ENCODE assay signal across 33 cellular contexts in genomic region chr2:236874866-236875481, GRCh38.
DNase-seq lines count a peak whose midpoint lies in the region; ATAC-seq, FAIRE-seq and TF ChIP-seq lines count a peak whose summit lies in the region.
"Had no signal": no experiment of that assay in that cellular context is flagged by ENCODE, and none has a peak within 500 bp of the region (broad histone marks: within the 10 kb centered on the region; RNA-seq: fewer than 3 reads in every experiment).

No MANE protein-coding gene starts in this region.

- H3K18ac ChIP-seq in trophoblast cell (ENCODE audit: low read length), result peak overlapping the region; percentile 12

- H3K4me3 ChIP-seq in trophoblast cell (ENCODE audit: low read depth, low read length) (no peak overlapping the region), HepG2 (replicated peaks in 1 of 3; ENCODE audit: insufficient read depth in 1 of 3, low read depth in 2 of 3, low read length in 3 of 3) (no peak overlapping the region)
- H3K4me3 ChIP-seq: MG63, ovary, testis, uterus had no signal

- H3K9me3 Mint-ChIP-seq in glutamatergic neuron (ENCODE audit: unreplicated experiment), result peaks cover 6% of the 10 kb centered on the region
- H3K9me3 Mint-ChIP-seq: activated naive CD4-positive, alpha-beta T cell treated with anti-CD3 and anti-CD28 coated beads, Interleukin-2, amount 50 U/mL, for 24 hours; activated T-helper 2 cell treated with anti-CD3 and anti-CD28 coated beads, Interferon-gamma antibody, Interleukin-2, Interleukin-4, amounts not matched to agents 10 μg/mL and 5 μg/mL and 100 μg/mL, durations not matched to agents 14 hours and 24 hours and 36 hours; CD4-positive, CD25-positive, alpha-beta regulatory T cell; natural killer cell treated with Interleukin-12 subunit alpha and Interleukin-12 subunit beta and Interleukin-15 and Interleukin-18, amount 100 ng/mL, for 72 hours had no signal

- H4K8ac ChIP-seq in trophoblast cell (ENCODE audit: low read depth, low read length), result peak overlapping the region; percentile 31

- H3K27me3 Mint-ChIP-seq in glutamatergic neuron (ENCODE audit: unreplicated experiment), result peaks cover 2% of the 10 kb centered on the region
- H3K27me3 Mint-ChIP-seq: activated naive CD4-positive, alpha-beta T cell treated with anti-CD3 and anti-CD28 coated beads, Interleukin-2, amount 50 U/mL, for 24 hours had no signal

- peak overlapping the region; percentile 80 for H2BK5ac ChIP-seq in trophoblast cell (ENCODE audit: low read depth, low read length, poor library complexity)

- peak overlapping the region; percentile 42 for H3K27ac Mint-ChIP-seq in glutamatergic neuron (ENCODE audit: unreplicated experiment)
- H3K27ac Mint-ChIP-seq: activated naive CD4-positive, alpha-beta T cell treated with anti-CD3 and anti-CD28 coated beads, Interleukin-2, amount 50 U/mL, for 24 hours; activated T-helper 2 cell treated with anti-CD3 and anti-CD28 coated beads, Interferon-gamma antibody, Interleukin-2, Interleukin-4, amounts not matched to agents 10 μg/mL and 5 μg/mL and 100 μg/mL, durations not matched to agents 14 hours and 24 hours and 36 hours; CD4-positive, CD25-positive, alpha-beta regulatory T cell; natural killer cell treated with Interleukin-12 subunit alpha and Interleukin-12 subunit beta and Interleukin-15 and Interleukin-18, amount 100 ng/mL, for 72 hours had no signal

- H4K12ac ChIP-seq in trophoblast cell (ENCODE audit: low read depth, low read length), result no peak overlapping the region

- peak overlapping the region; percentile 74 for H2BK12ac ChIP-seq in trophoblast cell (ENCODE audit: low read length)

- no peaks in the 10 kb centered on the region for H3K9me3 ChIP-seq in trophoblast cell (ENCODE audit: insufficient read depth, low read depth, low read length)
- H3K9me3 ChIP-seq in HepG2 (ENCODE audit: low read length), result no peaks in the 10 kb centered on the region
- H3K9me3 ChIP-seq: MG63, ovary, testis, uterus had no signal

- H2AK5ac ChIP-seq in trophoblast cell (ENCODE audit: low read length), result peak overlapping the region; percentile 11

- H2BK120ac ChIP-seq in trophoblast cell (ENCODE audit: insufficient read depth, low read length, poor library complexity), result peak overlapping the region; percentile 40

- no peak overlapping the region for H3K4ac ChIP-seq in trophoblast cell (ENCODE audit: low read depth, low read length)

- in situ Hi-C loops in HepG2 (cut with HindIII; ENCODE audit: extremely low pct_ligation_motif_present, low pct_unique_long_range_greater_than_20kb), result no loop called here

- H3K79me2 ChIP-seq in trophoblast cell (ENCODE audit: control insufficient read depth, insufficient read depth, low read length, poor library complexity), result no peaks in the 10 kb centered on the region
- no peaks in the 10 kb centered on the region for H3K79me2 ChIP-seq in HepG2 (ENCODE audit: insufficient read depth, low read length)

- no peaks in the 10 kb centered on the region for H3K36me3 ChIP-seq in trophoblast cell (ENCODE audit: control insufficient read depth in 1 of 2, insufficient read depth in 2 of 2, low read length in 2 of 2)
- no peaks in the 10 kb centered on the region for H3K36me3 ChIP-seq in HepG2 (replicated peaks in 1 of 2; ENCODE audit: control insufficient read depth in 1 of 2, insufficient read depth in 2 of 2, low read length in 2 of 2)
- H3K36me3 ChIP-seq: MG63, ovary, uterus had no signal

- POLR2A ChIA-PET in HepG2 (lab: Yijun Ruan, JAX), result no interaction called here

- TF ChIP-seq POLR2A in HepG2 (IDR thresholded peaks at IDR 0.05; ENCODE audit: insufficient read depth in 1 of 2, low read depth in 2 of 2, low read length in 2 of 2), result no peak

- peaks cover 26% of the 10 kb centered on the region for H3K79me1 ChIP-seq in trophoblast cell (ENCODE audit: low read length)

- DNase-seq in SIG-M5 treated with dmso at 0.1 percent for 504 hours (lab: John Stamatoyannopoulos, UW; ENCODE audit: unreplicated experiment), result peak; percentile 2
- DNase-seq in SIG-M5 (lab: John Stamatoyannopoulos, UW), result no peak
- DNase-seq in NCI-H69 (lab: John Stamatoyannopoulos, UW), result peak; percentile 1
- DNase-seq in glutamatergic neuron, result no peak
- peak; percentile 64 to 82 for DNase-seq in trophoblast cell
- DNase-seq in HepG2 (ENCODE audit: low spot score), result no peak
- DNase-seq: activated CD4-positive, alpha-beta T cell treated with anti-CD3 and anti-CD28 coated beads for 1 hour; amygdala; CD4-positive, CD25-positive, alpha-beta regulatory T cell; effector CD8-positive, alpha-beta T cell; KBM-7; kidney glomerular epithelial cell; NCI-H1105; NCI-H187; NCI-H526 treated with DMSO at 0.1 percent for 48 hours; ovary; Right ventricle myocardium superior; stimulated activated CD4-positive, alpha-beta T cell treated with anti-CD3 and anti-CD28 coated beads, Interleukin-1b, Interleukin-23, amount 100 ng/mL, for 48 hours; stimulated activated naive CD4-positive, alpha-beta T cell treated with Interleukin-2 at 50 U/mL for 16 hours; testis; uterus had no signal

- peak overlapping the region; percentile 74 for H4K91ac ChIP-seq in trophoblast cell (ENCODE audit: low read depth, low read length)

- intact Hi-C loops in HepG2 (cut with micrococcal nuclease; ENCODE audit: unreplicated experiment), result no loop called here

- CTCF ChIA-PET in HepG2 (lab: Yijun Ruan, JAX; ENCODE audit: low intra/inter-chr PET ratio, low total read pairs), result no interaction called here

- no peak overlapping the region for H3K23ac ChIP-seq in trophoblast cell (ENCODE audit: low read length)

- peak overlapping the region; percentile 68 for H3K27ac ChIP-seq in trophoblast cell (ENCODE audit: low read depth, low read length)
- H3K27ac ChIP-seq in HepG2 (ENCODE audit: extremely low read length, insufficient read depth, low read length), result no peak overlapping the region
- H3K27ac ChIP-seq: ovary, testis, uterus had no signal

- H3K36me3 Mint-ChIP-seq in glutamatergic neuron (ENCODE audit: unreplicated experiment), result no peaks in the 10 kb centered on the region
- H3K36me3 Mint-ChIP-seq: activated naive CD4-positive, alpha-beta T cell treated with anti-CD3 and anti-CD28 coated beads, Interleukin-2, amount 50 U/mL, for 24 hours; CD4-positive, CD25-positive, alpha-beta regulatory T cell; natural killer cell treated with Interleukin-12 subunit alpha and Interleukin-12 subunit beta and Interleukin-15 and Interleukin-18, amount 100 ng/mL, for 72 hours had no signal

- no peaks in the 10 kb centered on the region for H4K20me1 ChIP-seq in HepG2 (ENCODE audit: insufficient read depth, low read length)

- ATAC-seq in GM21576 (IDR thresholded peaks at IDR 0.05; ENCODE audit: unreplicated experiment), result no peak
- ATAC-seq in HG03108 (IDR thresholded peaks at IDR 0.05; ENCODE audit: unreplicated experiment), result no peak
- ATAC-seq in HepG2, result no peak
- ATAC-seq: Panc1 had no signal

- no TSS peak for BruUV-seq in HepG2 (replicated peaks; lab: Mats Ljungman, UMichigan)

- no peak for FAIRE-seq in HepG2 (lab: Jason Lieb, UNC)
- FAIRE-seq: bronchial epithelial cell, GM18507, GM19239, H1, small intestine had no signal

- peak overlapping the region; percentile 12 for H3K4me3 Mint-ChIP-seq in glutamatergic neuron (ENCODE audit: unreplicated experiment)
- H3K4me3 Mint-ChIP-seq: activated naive CD4-positive, alpha-beta T cell treated with anti-CD3 and anti-CD28 coated beads, Interleukin-2, amount 50 U/mL, for 24 hours; CD4-positive, CD25-positive, alpha-beta regulatory T cell; natural killer cell treated with Interleukin-12 subunit alpha and Interleukin-12 subunit beta and Interleukin-15 and Interleukin-18, amount 100 ng/mL, for 72 hours had no signal

- H2AFZ ChIP-seq in trophoblast cell (ENCODE audit: insufficient read depth, low read length, poor library complexity), result no peak overlapping the region
- no peak overlapping the region for H2AFZ ChIP-seq in HepG2 (ENCODE audit: low read length)

- no peak overlapping the region for H3K9ac ChIP-seq in trophoblast cell (ENCODE audit: low read length)
- no peak overlapping the region for H3K9ac ChIP-seq in HepG2 (ENCODE audit: insufficient read depth, low read depth, low read length)

- TF ChIP-seq CTCF in glutamatergic neuron (IDR thresholded peaks at IDR 0.05; ENCODE audit: partially characterized antibody, unreplicated experiment) (no peak), HepG2 (CRISPR knock-in tag; IDR thresholded peaks at IDR 0.05) (no peak)

- peaks cover 22% of the 10 kb centered on the region for H3K4me1 Mint-ChIP-seq in glutamatergic neuron (ENCODE audit: low read depth, unreplicated experiment)
- H3K4me1 Mint-ChIP-seq: CD4-positive, CD25-positive, alpha-beta regulatory T cell had no signal

- peaks cover 25 to 27% of the 10 kb centered on the region in 2 experiments for H3K4me1 ChIP-seq in trophoblast cell (ENCODE audit: control insufficient read depth in 1 of 2, insufficient read depth in 2 of 2, low read length in 2 of 2)
- H3K4me1 ChIP-seq in HepG2 (ENCODE audit: insufficient read depth, low read length), result no peaks in the 10 kb centered on the region
- H3K4me1 ChIP-seq: testis, uterus had no signal

- WGBS in trophoblast cell (ENCODE audit: extremely low coverage, insufficient coverage, insufficient read length), result no CpG with 5 or more reads among the region's 3 CpGs
- 0% methylated on average over 3 of the region's 3 CpGs for WGBS in HepG2 (ENCODE audit: low lambda C conversion rate)

- H3K4me2 ChIP-seq in trophoblast cell (ENCODE audit: low read length) (no peak overlapping the region), HepG2 (ENCODE audit: low read depth, low read length) (no peak overlapping the region)

- no peak for TF ChIP-seq RAD21 in HepG2 (CRISPR knock-in tag; IDR thresholded peaks at IDR 0.05)

- peak overlapping the region; percentile 8 for H3K14ac ChIP-seq in trophoblast cell (ENCODE audit: low read length)

- H3K27me3 ChIP-seq in trophoblast cell (ENCODE audit: insufficient read depth, low read length) (no peaks in the 10 kb centered on the region), HepG2 (ENCODE audit: control insufficient read depth in 1 of 2, insufficient read depth in 2 of 2, low read length in 2 of 2) (no peaks in the 10 kb centered on the region)
- H3K27me3 ChIP-seq: MG63, ovary, testis, uterus had no signal

- TF ChIP-seq EP300 in HepG2 (IDR thresholded peaks at IDR 0.05; ENCODE audit: low read depth in 2 of 2, low read length in 2 of 2) (no peak), HepG2 (CRISPR knock-in tag; IDR thresholded peaks at IDR 0.05; ENCODE audit: borderline replicate concordance) (no peak)

TF ChIP-seq in HepG2, 621 proteins besides CTCF, POLR2A, EP300 and RAD21:
- no peak for TF ChIP-seq CC2D1A (CRISPR knock-in tag; IDR thresholded peaks at IDR 0.05)
- no peak for TF ChIP-seq THAP7 (CRISPR knock-in tag; IDR thresholded peaks at IDR 0.05)
- TF ChIP-seq RFXAP (CRISPR knock-in tag; IDR thresholded peaks at IDR 0.05; ENCODE audit: borderline replicate concordance), result no peak
- no peak for TF ChIP-seq ZFP36L2 (CRISPR knock-in tag; IDR thresholded peaks at IDR 0.05)
- TF ChIP-seq JUNB (CRISPR knock-in tag; IDR thresholded peaks at IDR 0.05; ENCODE audit: borderline replicate concordance), result no peak

Comparison
In these comparisons a context has a peak if more than half of its experiments do, and no peak if none do; other contexts are left out.
1. DNase-seq: peak in SIG-M5 treated with dmso at 0.1 percent for 504 hours (single experiment), NCI-H69 (single experiment) and trophoblast cell (2 of 2); none in SIG-M5 (single experiment), glutamatergic neuron (single experiment) and HepG2 (single experiment).